ENCODE assay signal across 1 cellular context in the genomic region with DNA sequence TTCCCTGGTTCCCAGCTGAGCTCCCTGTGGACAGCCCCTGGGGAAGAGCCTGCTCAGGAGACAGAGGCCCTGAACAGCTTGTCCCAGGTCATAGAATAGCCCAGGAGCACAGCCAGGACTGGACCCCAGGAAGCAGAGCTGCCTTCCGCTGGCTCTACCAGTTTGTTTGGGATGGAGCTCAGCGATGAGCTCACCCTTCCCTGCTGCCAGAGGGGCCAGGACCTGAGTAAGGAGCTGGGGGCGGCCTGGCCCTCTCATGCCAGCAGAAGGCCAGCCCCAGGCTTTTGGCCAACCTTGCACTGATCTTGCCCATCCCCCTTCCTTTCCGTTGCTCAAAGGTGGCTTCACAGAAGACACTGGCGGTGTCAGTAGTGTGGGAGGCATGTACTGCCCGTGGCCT.
TF ChIP-seq lines count a peak whose summit lies in the region.

No MANE protein-coding gene starts in this region.

TF ChIP-seq in WTC11, 78 proteins besides CTCF, POLR2A, EP300 and RAD21 (continued from another document):
- TF ChIP-seq, protein P1, sequence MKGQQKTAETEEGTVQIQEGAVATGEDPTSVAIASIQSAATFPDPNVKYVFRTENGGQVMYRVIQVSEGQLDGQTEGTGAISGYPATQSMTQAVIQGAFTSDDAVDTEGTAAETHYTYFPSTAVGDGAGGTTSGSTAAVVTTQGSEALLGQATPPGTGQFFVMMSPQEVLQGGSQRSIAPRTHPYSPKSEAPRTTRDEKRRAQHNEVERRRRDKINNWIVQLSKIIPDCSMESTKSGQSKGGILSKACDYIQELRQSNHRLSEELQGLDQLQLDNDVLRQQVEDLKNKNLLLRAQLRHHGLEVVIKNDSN (CRISPR knock-in tag; IDR thresholded peaks at IDR 0.05), result no peak
TF ChIP-seq in WTC11: peak in this region for 1.
